23 cellular contexts compared by ENCODE assay signal in genomic region chr16:85145188-85145587, GRCh38. TPM values are rescaled to one million over a fixed set of nuclear protein-coding genes. Genes with fewer than 3 reads are reported as not detected.
"Had no signal": no experiment of that assay in that cellular context is flagged by ENCODE, and none has a peak within 500 bp of the region (broad histone marks: within the 10 kb centered on the region; RNA-seq: fewer than 3 reads in every experiment).

No MANE protein-coding gene starts in this region.

- H3K36me3 Mint-ChIP-seq: activated CD4-positive, alpha-beta memory T cell treated with anti-CD3 and anti-CD28 coated beads for 36 hours; activated naive CD4-positive, alpha-beta T cell treated with anti-CD3 and anti-CD28 coated beads, Interleukin-2, amount 50 U/mL, for 72 hours had no signal

- H3K4me3 ChIP-seq: ascending aorta, body of pancreas had no signal

- DNase-seq: activated B cell treated with CpG ODN at 0.5 μM for 24 hours; activated CD4-positive, alpha-beta memory T cell treated with anti-CD3 and anti-CD28 coated beads for 36 hours; activated CD4-positive, alpha-beta T cell treated with anti-CD3 and anti-CD28 coated beads for 1 hour; activated CD4-positive, alpha-beta T cell treated with anti-CD3 and anti-CD28 coated beads, Interleukin-2, amount 10 ng/mL, durations not matched to agents 7 days and 5 days; activated CD8-positive, alpha-beta memory T cell treated with anti-CD3 and anti-CD28 coated beads for 24 hours; activated effector memory CD4-positive, alpha-beta T cell treated with anti-CD3 and anti-CD28 coated beads, Interleukin-2, amount 50 U/mL, for 16 hours; activated naive CD4-positive, alpha-beta T cell treated with Interleukin-2 at 50 U/mL for 16 hours; activated naive CD8-positive, alpha-beta T cell treated with anti-CD3 and anti-CD28 coated beads, Interleukin-2, amount 50 U/mL, for 24 hours; activated T-cell treated with anti-CD3 and anti-CD28 coated beads, Interleukin-2, amount 50 U/mL, for 4 hours; amniotic stem cell; body of pancreas; MM.1S; NCI-H1105; NCI-H1436; NCI-H1694 treated with DMSO at 0.1 percent for 48 hours; NCI-H2029 treated with DMSO at 0.1 percent for 48 hours; NCI-H446; NCI-H524; SIG-M5; T-helper 17 cell; T-helper 9 cell had no signal

- ATAC-seq: activated naive CD4-positive, alpha-beta T cell treated with anti-CD3 and anti-CD28 coated beads, Interleukin-2, amount 50 U/mL, for 72 hours; activated naive CD8-positive, alpha-beta T cell treated with anti-CD3 and anti-CD28 coated beads, Interleukin-2, amount 50 U/mL, for 24 hours; activated T-cell treated with anti-CD3 and anti-CD28 coated beads, Interleukin-2, amount 50 U/mL, for 4 hours; T-helper 17 cell had no signal

- H3K4me1 Mint-ChIP-seq: activated B cell treated with CpG ODN at 0.5 μM for 24 hours; activated CD4-positive, alpha-beta T cell treated with anti-CD3 and anti-CD28 coated beads, Interleukin-2, amount 10 ng/mL, durations not matched to agents 7 days and 5 days; activated naive CD8-positive, alpha-beta T cell treated with anti-CD3 and anti-CD28 coated beads, Interleukin-2, amount 50 U/mL, for 24 hours; T-helper 17 cell had no signal

- H3K9me3 Mint-ChIP-seq: activated B cell treated with CpG ODN at 0.5 μM for 24 hours; activated CD4-positive, alpha-beta memory T cell treated with anti-CD3 and anti-CD28 coated beads for 36 hours; activated CD4-positive, alpha-beta T cell treated with anti-CD3 and anti-CD28 coated beads, Interleukin-2, amount 10 ng/mL, durations not matched to agents 7 days and 5 days; activated naive CD4-positive, alpha-beta T cell treated with anti-CD3 and anti-CD28 coated beads, Interleukin-2, amount 50 U/mL, for 72 hours; activated naive CD8-positive, alpha-beta T cell treated with anti-CD3 and anti-CD28 coated beads, Interleukin-2, amount 50 U/mL, for 24 hours; activated T-cell treated with anti-CD3 and anti-CD28 coated beads, Interleukin-2, amount 50 U/mL, for 4 hours had no signal

- H3K27ac ChIP-seq: ascending aorta, body of pancreas had no signal

- H3K9me3 ChIP-seq: ascending aorta, body of pancreas had no signal

- H3K36me3 ChIP-seq: ascending aorta had no signal

- H3K27me3 Mint-ChIP-seq: activated CD4-positive, alpha-beta T cell treated with anti-CD3 and anti-CD28 coated beads, Interleukin-2, amount 10 ng/mL, durations not matched to agents 7 days and 5 days; activated naive CD8-positive, alpha-beta T cell treated with anti-CD3 and anti-CD28 coated beads, Interleukin-2, amount 50 U/mL, for 24 hours had no signal

- H3K27ac Mint-ChIP-seq: activated B cell treated with CpG ODN at 0.5 μM for 24 hours; activated CD4-positive, alpha-beta memory T cell treated with anti-CD3 and anti-CD28 coated beads for 36 hours; activated CD4-positive, alpha-beta T cell treated with anti-CD3 and anti-CD28 coated beads, Interleukin-2, amount 10 ng/mL, durations not matched to agents 7 days and 5 days; activated naive CD4-positive, alpha-beta T cell treated with anti-CD3 and anti-CD28 coated beads, Interleukin-2, amount 50 U/mL, for 72 hours; activated naive CD8-positive, alpha-beta T cell treated with anti-CD3 and anti-CD28 coated beads, Interleukin-2, amount 50 U/mL, for 24 hours; T-helper 17 cell had no signal

- H3K4me3 Mint-ChIP-seq: activated B cell treated with CpG ODN at 0.5 μM for 24 hours; activated CD4-positive, alpha-beta memory T cell treated with anti-CD3 and anti-CD28 coated beads for 36 hours; activated CD4-positive, alpha-beta T cell treated with anti-CD3 and anti-CD28 coated beads, Interleukin-2, amount 10 ng/mL, durations not matched to agents 7 days and 5 days; activated naive CD8-positive, alpha-beta T cell treated with anti-CD3 and anti-CD28 coated beads, Interleukin-2, amount 50 U/mL, for 24 hours; activated T-cell treated with anti-CD3 and anti-CD28 coated beads, Interleukin-2, amount 50 U/mL, for 4 hours; T-helper 17 cell had no signal

- H3K27me3 ChIP-seq: ascending aorta, body of pancreas had no signal

RNA-seq across cellular contexts. Expression of gene CIBAR2, which starts 32.9 kb away (rescaled TPM):
- total RNA-seq: activated B cell treated with CpG ODN at 0.5 μM for 24 hours; activated CD4-positive, alpha-beta memory T cell treated with anti-CD3 and anti-CD28 coated beads for 36 hours; activated CD4-positive, alpha-beta T cell treated with anti-CD3 and anti-CD28 coated beads, Interleukin-2, amount 10 ng/mL, durations not matched to agents 7 days and 5 days; activated naive CD4-positive, alpha-beta T cell treated with anti-CD3 and anti-CD28 coated beads, Interleukin-2, amount 50 U/mL, for 72 hours; activated T-cell treated with anti-CD3 and anti-CD28 coated beads, Interleukin-2, amount 50 U/mL, for 4 hours; ascending aorta; body of pancreas; T-helper 17 cell had no signal
